ENCODE assay signal across 11 cellular contexts in the genomic region with DNA sequence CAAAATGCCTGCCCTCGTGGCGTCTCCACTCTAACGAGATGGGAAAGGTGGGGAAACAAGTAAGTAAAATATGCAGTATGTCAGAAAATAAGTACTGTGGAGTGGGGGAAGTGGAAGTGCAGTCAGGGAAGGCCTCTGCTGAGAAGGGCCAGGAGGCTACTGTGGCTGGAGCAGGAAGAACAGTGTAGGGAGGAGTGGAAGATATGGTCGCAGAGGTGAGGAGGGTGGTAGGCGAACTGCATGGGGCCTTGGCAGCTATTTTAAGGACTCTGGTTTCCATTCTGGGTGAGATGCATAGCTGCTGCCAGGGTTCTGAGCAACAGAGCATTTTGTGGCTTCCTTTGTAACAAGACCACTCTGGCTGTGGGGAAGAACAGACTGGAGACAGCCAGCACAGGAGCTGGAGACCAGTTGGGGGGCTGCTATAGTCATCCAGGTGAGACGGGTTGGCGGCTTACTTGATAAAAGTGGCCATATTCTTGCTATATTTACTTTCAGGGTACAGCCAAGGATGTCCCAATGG. TPM values are rescaled to one million over a fixed set of nuclear protein-coding genes. Genes with fewer than 3 reads are reported as not detected.
DNase-seq lines count a peak whose midpoint lies in the region; ATAC-seq, FAIRE-seq and TF ChIP-seq lines count a peak whose summit lies in the region.
"Had no signal": no experiment of that assay in that cellular context is flagged by ENCODE, and none has a peak within 500 bp of the region (broad histone marks: within the 10 kb centered on the region; RNA-seq: fewer than 3 reads in every experiment).

No MANE protein-coding gene starts in this region.

- H3K27ac Mint-ChIP-seq in CD4-positive, alpha-beta T cell, result peak overlapping the region; percentile 90
- H3K27ac Mint-ChIP-seq in activated B cell treated with CpG ODN at 0.5 μM for 24 hours, result peak overlapping the region; percentile 90
- H3K27ac Mint-ChIP-seq in memory B cell, result peak overlapping the region; percentile 92
- no peak overlapping the region for H3K27ac Mint-ChIP-seq in glutamatergic neuron (ENCODE audit: unreplicated experiment)

- peak overlapping the region; percentile 22 for H3K27ac ChIP-seq in CD4-positive, alpha-beta T cell (ENCODE audit: low read depth, low read length)
- H3K27ac ChIP-seq: HL-60 had no signal

- H3K9me3 Mint-ChIP-seq in CD4-positive, alpha-beta T cell, result no peaks in the 10 kb centered on the region
- H3K9me3 Mint-ChIP-seq in activated B cell treated with CpG ODN at 0.5 μM for 24 hours, result no peaks in the 10 kb centered on the region
- H3K9me3 Mint-ChIP-seq in memory B cell, result no peaks in the 10 kb centered on the region
- H3K9me3 Mint-ChIP-seq in glutamatergic neuron (ENCODE audit: unreplicated experiment), result peaks cover 5% of the 10 kb centered on the region

- peak overlapping the region; percentile 96 for H3K4me3 Mint-ChIP-seq in CD4-positive, alpha-beta T cell
- H3K4me3 Mint-ChIP-seq in activated B cell treated with CpG ODN at 0.5 μM for 24 hours (peak overlapping the region; percentile 60), memory B cell (peak overlapping the region; percentile 43), glutamatergic neuron (ENCODE audit: unreplicated experiment) (no peak overlapping the region)

- no peaks in the 10 kb centered on the region for H3K9me3 ChIP-seq in CD4-positive, alpha-beta T cell (ENCODE audit: control insufficient read depth, low read length)

- TF ChIP-seq POLR2A in GM18951 (IDR thresholded peaks at IDR 0.05; ENCODE audit: extremely low read depth, insufficient read depth, insufficient read length), result peak; percentile 25

- CTCF ChIA-PET in CD4-positive, alpha-beta T cell (lab: Charles Lee), result interaction anchor here (0.5 to 1.1 kb wide), 4 partner anchors 8 to 347 kb away, joined by 3 to 4 read pairs (median 3); no protein-coding TSS in a partner anchor
- CTCF ChIA-PET in activated B cell treated with CpG ODN at 0.5 μM for 24 hours (lab: Charles Lee), result interaction anchor here (1.2 to 2.4 kb wide), 2 partner anchors 11 to 31 kb away, joined by 5 to 15 read pairs; no protein-coding TSS in a partner anchor

- in situ Hi-C loops in GM18951 (cut with MboI; ENCODE audit: low sequenced_read_pairs, unreplicated experiment), result no loop called here

- no peak for DNase-seq in CD4-positive, alpha-beta T cell
- DNase-seq in activated B cell treated with CpG ODN at 0.5 μM for 24 hours (no peak), memory B cell (ENCODE audit: low spot score in 2 of 2) (no peak), islet precursor cell (no peak), GM19238 (ENCODE audit: insufficient read length, low spot score) (no peak), urothelium cell line (ENCODE audit: low spot score) (no peak), glutamatergic neuron (no peak)
- DNase-seq: dorsolateral prefrontal cortex, NCI-H1436 treated with DMSO at 0.1 percent for 48 hours had no signal

- ATAC-seq in CD4-positive, alpha-beta T cell (ENCODE audit: poor library complexity), result no peak
- ATAC-seq in activated B cell treated with CpG ODN at 0.5 μM for 24 hours (ENCODE audit: low read depth), result peak; percentile 10
- ATAC-seq in memory B cell (ENCODE audit: low read depth), result peak; percentile 17

- POLR2A ChIA-PET in CD4-positive, alpha-beta T cell (lab: Charles Lee), result interaction anchor here (1.0 to 5.3 kb wide), 7 partner anchors 9 to 79 kb away, joined by 4 to 42 read pairs (median 7); no protein-coding TSS in a partner anchor
- POLR2A ChIA-PET in activated B cell treated with CpG ODN at 0.5 μM for 24 hours (lab: Charles Lee), result interaction anchor here (0.8 to 6.8 kb wide), 16 partner anchors 9 to 427 kb away, joined by 3 to 72 read pairs (median 5); no protein-coding TSS in a partner anchor

- TF ChIP-seq CTCF in CD4-positive, alpha-beta T cell (IDR thresholded peaks at IDR 0.05), result no peak
- no peak for TF ChIP-seq CTCF in activated B cell treated with CpG ODN at 0.5 μM for 24 hours (IDR thresholded peaks at IDR 0.05)
- no peak for TF ChIP-seq CTCF in glutamatergic neuron (IDR thresholded peaks at IDR 0.05; ENCODE audit: partially characterized antibody, unreplicated experiment)

- FAIRE-seq in urothelium cell line (lab: Jason Lieb, UNC), result no peak

- no peaks in the 10 kb centered on the region for H3K27me3 ChIP-seq in CD4-positive, alpha-beta T cell (ENCODE audit: control insufficient read depth, insufficient read depth, low read length)
- H3K27me3 ChIP-seq: dorsolateral prefrontal cortex had no signal

- intact Hi-C loops in CD4-positive, alpha-beta T cell (cut with DNase I, micrococcal nuclease), result loop anchor here in 1 of 2 experiments (2.0 to 5.0 kb wide), 2 partner anchors 15 to 38 kb away; no protein-coding TSS in a partner anchor
- intact Hi-C loops in activated B cell treated with CpG ODN at 0.5 μM for 24 hours (cut with micrococcal nuclease), result no loop called here

- peaks cover 98% of the 10 kb centered on the region for H3K4me1 Mint-ChIP-seq in CD4-positive, alpha-beta T cell (ENCODE audit: low read depth)
- H3K4me1 Mint-ChIP-seq in activated B cell treated with CpG ODN at 0.5 μM for 24 hours, result peaks cover 82% of the 10 kb centered on the region
- H3K4me1 Mint-ChIP-seq in memory B cell, result peaks cover 62% of the 10 kb centered on the region
- peaks cover 42% of the 10 kb centered on the region for H3K4me1 Mint-ChIP-seq in glutamatergic neuron (ENCODE audit: low read depth, unreplicated experiment)

- no peaks in the 10 kb centered on the region for H3K27me3 Mint-ChIP-seq in CD4-positive, alpha-beta T cell
- H3K27me3 Mint-ChIP-seq in activated B cell treated with CpG ODN at 0.5 μM for 24 hours (no peaks in the 10 kb centered on the region), memory B cell (no peaks in the 10 kb centered on the region), glutamatergic neuron (ENCODE audit: unreplicated experiment) (peaks cover 4% of the 10 kb centered on the region)

- H3K36me3 Mint-ChIP-seq in CD4-positive, alpha-beta T cell (ENCODE audit: low read depth), result peaks cover 78% of the 10 kb centered on the region
- H3K36me3 Mint-ChIP-seq in activated B cell treated with CpG ODN at 0.5 μM for 24 hours (ENCODE audit: low read depth), result peaks cover 33% of the 10 kb centered on the region
- H3K36me3 Mint-ChIP-seq in memory B cell, result peaks cover 4% of the 10 kb centered on the region
- H3K36me3 Mint-ChIP-seq in glutamatergic neuron (ENCODE audit: unreplicated experiment), result peaks cover 5% of the 10 kb centered on the region

RNA-seq across cellular contexts. Expression of a gene that starts 42.7 kb away (rescaled TPM):
- 100 to 1,000 TPM; 521 to 525 TPM for total RNA-seq in CD4-positive, alpha-beta T cell
- total RNA-seq in activated B cell treated with CpG ODN at 0.5 μM for 24 hours, result 368 and 391 TPM in 2 replicates
- 57.2 TPM for total RNA-seq in glutamatergic neuron (ENCODE audit: unreplicated experiment)
